1 cellular context compared by ENCODE assay signal in the genomic region with DNA sequence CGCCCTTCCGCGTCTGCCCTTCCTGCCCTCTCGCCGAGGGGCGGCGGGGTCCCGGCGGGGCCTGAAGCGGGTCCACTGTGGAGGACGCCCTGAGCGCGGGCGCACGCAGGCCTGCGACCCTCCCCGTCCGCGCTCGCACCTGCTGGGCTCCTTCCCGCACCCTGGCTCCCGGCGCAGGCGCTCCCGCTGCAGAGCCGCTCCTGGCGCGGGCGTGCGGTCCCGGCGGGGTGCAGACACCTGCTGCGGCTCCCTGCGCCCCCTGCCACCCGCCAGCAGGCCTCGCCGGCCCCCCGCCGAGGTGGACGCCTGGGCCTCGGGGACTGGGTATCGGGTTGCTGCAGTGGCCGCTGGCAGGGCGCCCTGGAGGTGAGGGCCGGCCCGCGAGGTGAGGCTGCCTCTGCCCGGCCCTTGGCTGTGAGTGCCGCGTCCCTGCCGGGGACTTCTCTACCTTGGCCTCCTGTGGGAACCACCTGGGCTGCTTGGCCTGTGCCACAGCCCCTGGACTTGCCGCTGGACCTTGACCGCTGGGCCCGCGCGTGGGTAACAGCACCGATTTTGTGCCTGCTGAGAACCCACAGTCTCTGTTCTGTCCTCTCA.
TF ChIP-seq lines count a peak whose summit lies in the region.

No MANE protein-coding gene starts in this region.

TF ChIP-seq in HepG2, 621 proteins besides CTCF, POLR2A, EP300 and RAD21 (continued from another document and continues in another):
- TF ChIP-seq, protein P1, sequence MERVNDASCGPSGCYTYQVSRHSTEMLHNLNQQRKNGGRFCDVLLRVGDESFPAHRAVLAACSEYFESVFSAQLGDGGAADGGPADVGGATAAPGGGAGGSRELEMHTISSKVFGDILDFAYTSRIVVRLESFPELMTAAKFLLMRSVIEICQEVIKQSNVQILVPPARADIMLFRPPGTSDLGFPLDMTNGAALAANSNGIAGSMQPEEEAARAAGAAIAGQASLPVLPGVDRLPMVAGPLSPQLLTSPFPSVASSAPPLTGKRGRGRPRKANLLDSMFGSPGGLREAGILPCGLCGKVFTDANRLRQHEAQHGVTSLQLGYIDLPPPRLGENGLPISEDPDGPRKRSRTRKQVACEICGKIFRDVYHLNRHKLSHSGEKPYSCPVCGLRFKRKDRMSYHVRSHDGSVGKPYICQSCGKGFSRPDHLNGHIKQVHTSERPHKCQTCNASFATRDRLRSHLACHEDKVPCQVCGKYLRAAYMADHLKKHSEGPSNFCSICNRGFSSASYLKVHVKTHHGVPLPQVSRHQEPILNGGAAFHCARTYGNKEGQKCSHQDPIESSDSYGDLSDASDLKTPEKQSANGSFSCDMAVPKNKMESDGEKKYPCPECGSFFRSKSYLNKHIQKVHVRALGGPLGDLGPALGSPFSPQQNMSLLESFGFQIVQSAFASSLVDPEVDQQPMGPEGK (CRISPR knock-in tag; IDR thresholded peaks at IDR 0.05), result no peak
- TF ChIP-seq ZFY (CRISPR knock-in tag; IDR thresholded peaks at IDR 0.05) (0 out of 2 replicates have a peak, but pooled peaks have one; percentile 52), BRD4 (CRISPR knock-in tag; IDR thresholded peaks at IDR 0.05) (0 out of 2 replicates have a peak, but pooled peaks have one; percentile 6), ZNF766 (CRISPR knock-in tag; IDR thresholded peaks at IDR 0.05; ENCODE audit: borderline replicate concordance) (no peak), ZNF180 (CRISPR knock-in tag; IDR thresholded peaks at IDR 0.05; ENCODE audit: borderline replicate concordance, low read depth) (no peak), ZKSCAN1 (IDR thresholded peaks at IDR 0.05; ENCODE audit: low read length) (no peak), ZNF737 (CRISPR knock-in tag; IDR thresholded peaks at IDR 0.05; ENCODE audit: borderline replicate concordance) (no peak), ZNF724P (CRISPR knock-in tag; IDR thresholded peaks at IDR 0.05; ENCODE audit: borderline replicate concordance) (no peak), ZNF136 (CRISPR knock-in tag; IDR thresholded peaks at IDR 0.05; ENCODE audit: low read depth) (no peak), ZNF543 (CRISPR knock-in tag; IDR thresholded peaks at IDR 0.05) (0 out of 2 replicates have a peak, but pooled peaks have one; percentile 59), ZNF546 (CRISPR knock-in tag; conservative IDR thresholded peaks at IDR 0.05) (no peak; the same call in 1 of the 2 replicates), ARNTL (CRISPR knock-in tag; IDR thresholded peaks at IDR 0.05) (no peak), PITX1 (CRISPR knock-in tag; IDR thresholded peaks at IDR 0.05) (no peak), HNRNPH1 (optimal IDR thresholded peaks at IDR 0.05; ENCODE audit: low read depth, low read length) (no peak), CBX2 (IDR thresholded peaks at IDR 0.05; ENCODE audit: low read depth, low read length) (no peak), CBX2 (CRISPR knock-in tag; IDR thresholded peaks at IDR 0.05; ENCODE audit: low read depth) (no peak), ETV6 (CRISPR knock-in tag; conservative IDR thresholded peaks at IDR 0.05) (no peak), MTA1 (CRISPR knock-in tag; IDR thresholded peaks at IDR 0.05; ENCODE audit: borderline replicate concordance) (peak; percentile 48; the same call in 1 of the 2 replicates), AHR (CRISPR knock-in tag; IDR thresholded peaks at IDR 0.05) (no peak), TRIM24 (CRISPR knock-in tag; IDR thresholded peaks at IDR 0.05) (no peak), HNRNPLL (IDR thresholded peaks at IDR 0.05; ENCODE audit: low read depth, low read length, poor library complexity, severe bottlenecking) (no peak)
- TF ChIP-seq, protein P2, sequence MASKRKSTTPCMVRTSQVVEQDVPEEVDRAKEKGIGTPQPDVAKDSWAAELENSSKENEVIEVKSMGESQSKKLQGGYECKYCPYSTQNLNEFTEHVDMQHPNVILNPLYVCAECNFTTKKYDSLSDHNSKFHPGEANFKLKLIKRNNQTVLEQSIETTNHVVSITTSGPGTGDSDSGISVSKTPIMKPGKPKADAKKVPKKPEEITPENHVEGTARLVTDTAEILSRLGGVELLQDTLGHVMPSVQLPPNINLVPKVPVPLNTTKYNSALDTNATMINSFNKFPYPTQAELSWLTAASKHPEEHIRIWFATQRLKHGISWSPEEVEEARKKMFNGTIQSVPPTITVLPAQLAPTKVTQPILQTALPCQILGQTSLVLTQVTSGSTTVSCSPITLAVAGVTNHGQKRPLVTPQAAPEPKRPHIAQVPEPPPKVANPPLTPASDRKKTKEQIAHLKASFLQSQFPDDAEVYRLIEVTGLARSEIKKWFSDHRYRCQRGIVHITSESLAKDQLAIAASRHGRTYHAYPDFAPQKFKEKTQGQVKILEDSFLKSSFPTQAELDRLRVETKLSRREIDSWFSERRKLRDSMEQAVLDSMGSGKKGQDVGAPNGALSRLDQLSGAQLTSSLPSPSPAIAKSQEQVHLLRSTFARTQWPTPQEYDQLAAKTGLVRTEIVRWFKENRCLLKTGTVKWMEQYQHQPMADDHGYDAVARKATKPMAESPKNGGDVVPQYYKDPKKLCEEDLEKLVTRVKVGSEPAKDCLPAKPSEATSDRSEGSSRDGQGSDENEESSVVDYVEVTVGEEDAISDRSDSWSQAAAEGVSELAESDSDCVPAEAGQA (IDR thresholded peaks at IDR 0.05; ENCODE audit: low read depth), result no peak
- TF ChIP-seq, protein P2 (CRISPR knock-in tag; IDR thresholded peaks at IDR 0.05; ENCODE audit: borderline replicate concordance), result 0 out of 2 replicates have a peak, but pooled peaks have one; percentile 60
- TF ChIP-seq, protein P3, sequence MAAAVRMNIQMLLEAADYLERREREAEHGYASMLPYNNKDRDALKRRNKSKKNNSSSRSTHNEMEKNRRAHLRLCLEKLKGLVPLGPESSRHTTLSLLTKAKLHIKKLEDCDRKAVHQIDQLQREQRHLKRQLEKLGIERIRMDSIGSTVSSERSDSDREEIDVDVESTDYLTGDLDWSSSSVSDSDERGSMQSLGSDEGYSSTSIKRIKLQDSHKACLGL (CRISPR knock-in tag; IDR thresholded peaks at IDR 0.05), result peak; percentile 11; the same call in 1 of the 2 replicates
- TF ChIP-seq, protein P4, sequence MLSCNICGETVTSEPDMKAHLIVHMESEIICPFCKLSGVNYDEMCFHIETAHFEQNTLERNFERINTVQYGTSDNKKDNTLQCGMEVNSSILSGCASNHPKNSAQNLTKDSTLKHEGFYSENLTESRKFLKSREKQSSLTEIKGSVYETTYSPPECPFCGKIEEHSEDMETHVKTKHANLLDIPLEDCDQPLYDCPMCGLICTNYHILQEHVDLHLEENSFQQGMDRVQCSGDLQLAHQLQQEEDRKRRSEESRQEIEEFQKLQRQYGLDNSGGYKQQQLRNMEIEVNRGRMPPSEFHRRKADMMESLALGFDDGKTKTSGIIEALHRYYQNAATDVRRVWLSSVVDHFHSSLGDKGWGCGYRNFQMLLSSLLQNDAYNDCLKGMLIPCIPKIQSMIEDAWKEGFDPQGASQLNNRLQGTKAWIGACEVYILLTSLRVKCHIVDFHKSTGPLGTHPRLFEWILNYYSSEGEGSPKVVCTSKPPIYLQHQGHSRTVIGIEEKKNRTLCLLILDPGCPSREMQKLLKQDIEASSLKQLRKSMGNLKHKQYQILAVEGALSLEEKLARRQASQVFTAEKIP (CRISPR knock-in tag; IDR thresholded peaks at IDR 0.05; ENCODE audit: borderline replicate concordance), result no peak
- TF ChIP-seq, protein P5, sequence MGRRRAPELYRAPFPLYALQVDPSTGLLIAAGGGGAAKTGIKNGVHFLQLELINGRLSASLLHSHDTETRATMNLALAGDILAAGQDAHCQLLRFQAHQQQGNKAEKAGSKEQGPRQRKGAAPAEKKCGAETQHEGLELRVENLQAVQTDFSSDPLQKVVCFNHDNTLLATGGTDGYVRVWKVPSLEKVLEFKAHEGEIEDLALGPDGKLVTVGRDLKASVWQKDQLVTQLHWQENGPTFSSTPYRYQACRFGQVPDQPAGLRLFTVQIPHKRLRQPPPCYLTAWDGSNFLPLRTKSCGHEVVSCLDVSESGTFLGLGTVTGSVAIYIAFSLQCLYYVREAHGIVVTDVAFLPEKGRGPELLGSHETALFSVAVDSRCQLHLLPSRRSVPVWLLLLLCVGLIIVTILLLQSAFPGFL (CRISPR knock-in tag; IDR thresholded peaks at IDR 0.05), result no peak
- TF ChIP-seq, protein P6, sequence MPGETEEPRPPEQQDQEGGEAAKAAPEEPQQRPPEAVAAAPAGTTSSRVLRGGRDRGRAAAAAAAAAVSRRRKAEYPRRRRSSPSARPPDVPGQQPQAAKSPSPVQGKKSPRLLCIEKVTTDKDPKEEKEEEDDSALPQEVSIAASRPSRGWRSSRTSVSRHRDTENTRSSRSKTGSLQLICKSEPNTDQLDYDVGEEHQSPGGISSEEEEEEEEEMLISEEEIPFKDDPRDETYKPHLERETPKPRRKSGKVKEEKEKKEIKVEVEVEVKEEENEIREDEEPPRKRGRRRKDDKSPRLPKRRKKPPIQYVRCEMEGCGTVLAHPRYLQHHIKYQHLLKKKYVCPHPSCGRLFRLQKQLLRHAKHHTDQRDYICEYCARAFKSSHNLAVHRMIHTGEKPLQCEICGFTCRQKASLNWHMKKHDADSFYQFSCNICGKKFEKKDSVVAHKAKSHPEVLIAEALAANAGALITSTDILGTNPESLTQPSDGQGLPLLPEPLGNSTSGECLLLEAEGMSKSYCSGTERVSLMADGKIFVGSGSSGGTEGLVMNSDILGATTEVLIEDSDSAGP (CRISPR knock-in tag; IDR thresholded peaks at IDR 0.05; ENCODE audit: borderline replicate concordance), result peak; percentile 55; the same call in 1 of the 2 replicates
- TF ChIP-seq, protein P7, sequence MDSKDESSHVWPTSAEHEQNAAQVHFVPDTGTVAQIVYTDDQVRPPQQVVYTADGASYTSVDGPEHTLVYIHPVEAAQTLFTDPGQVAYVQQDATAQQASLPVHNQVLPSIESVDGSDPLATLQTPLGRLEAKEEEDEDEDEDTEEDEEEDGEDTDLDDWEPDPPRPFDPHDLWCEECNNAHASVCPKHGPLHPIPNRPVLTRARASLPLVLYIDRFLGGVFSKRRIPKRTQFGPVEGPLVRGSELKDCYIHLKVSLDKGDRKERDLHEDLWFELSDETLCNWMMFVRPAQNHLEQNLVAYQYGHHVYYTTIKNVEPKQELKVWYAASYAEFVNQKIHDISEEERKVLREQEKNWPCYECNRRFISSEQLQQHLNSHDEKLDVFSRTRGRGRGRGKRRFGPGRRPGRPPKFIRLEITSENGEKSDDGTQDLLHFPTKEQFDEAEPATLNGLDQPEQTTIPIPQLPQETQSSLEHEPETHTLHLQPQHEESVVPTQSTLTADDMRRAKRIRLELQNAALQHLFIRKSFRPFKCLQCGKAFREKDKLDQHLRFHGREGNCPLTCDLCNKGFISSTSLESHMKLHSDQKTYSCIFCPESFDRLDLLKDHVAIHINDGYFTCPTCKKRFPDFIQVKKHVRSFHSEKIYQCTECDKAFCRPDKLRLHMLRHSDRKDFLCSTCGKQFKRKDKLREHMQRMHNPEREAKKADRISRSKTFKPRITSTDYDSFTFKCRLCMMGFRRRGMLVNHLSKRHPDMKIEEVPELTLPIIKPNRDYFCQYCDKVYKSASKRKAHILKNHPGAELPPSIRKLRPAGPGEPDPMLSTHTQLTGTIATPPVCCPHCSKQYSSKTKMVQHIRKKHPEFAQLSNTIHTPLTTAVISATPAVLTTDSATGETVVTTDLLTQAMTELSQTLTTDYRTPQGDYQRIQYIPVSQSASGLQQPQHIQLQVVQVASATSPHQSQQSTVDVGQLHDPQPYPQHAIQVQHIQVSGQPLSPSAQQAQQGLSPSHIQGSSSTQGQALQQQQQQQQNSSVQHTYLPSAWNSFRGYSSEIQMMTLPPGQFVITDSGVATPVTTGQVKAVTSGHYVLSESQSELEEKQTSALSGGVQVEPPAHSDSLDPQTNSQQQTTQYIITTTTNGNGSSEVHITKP (CRISPR knock-in tag; IDR thresholded peaks at IDR 0.05; ENCODE audit: low read depth), result no peak
- TF ChIP-seq, protein P8, sequence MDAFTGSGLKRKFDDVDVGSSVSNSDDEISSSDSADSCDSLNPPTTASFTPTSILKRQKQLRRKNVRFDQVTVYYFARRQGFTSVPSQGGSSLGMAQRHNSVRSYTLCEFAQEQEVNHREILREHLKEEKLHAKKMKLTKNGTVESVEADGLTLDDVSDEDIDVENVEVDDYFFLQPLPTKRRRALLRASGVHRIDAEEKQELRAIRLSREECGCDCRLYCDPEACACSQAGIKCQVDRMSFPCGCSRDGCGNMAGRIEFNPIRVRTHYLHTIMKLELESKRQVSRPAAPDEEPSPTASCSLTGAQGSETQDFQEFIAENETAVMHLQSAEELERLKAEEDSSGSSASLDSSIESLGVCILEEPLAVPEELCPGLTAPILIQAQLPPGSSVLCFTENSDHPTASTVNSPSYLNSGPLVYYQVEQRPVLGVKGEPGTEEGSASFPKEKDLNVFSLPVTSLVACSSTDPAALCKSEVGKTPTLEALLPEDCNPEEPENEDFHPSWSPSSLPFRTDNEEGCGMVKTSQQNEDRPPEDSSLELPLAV (CRISPR knock-in tag; conservative IDR thresholded peaks at IDR 0.05; ENCODE audit: low read depth), result no peak
- TF ChIP-seq, protein P9, sequence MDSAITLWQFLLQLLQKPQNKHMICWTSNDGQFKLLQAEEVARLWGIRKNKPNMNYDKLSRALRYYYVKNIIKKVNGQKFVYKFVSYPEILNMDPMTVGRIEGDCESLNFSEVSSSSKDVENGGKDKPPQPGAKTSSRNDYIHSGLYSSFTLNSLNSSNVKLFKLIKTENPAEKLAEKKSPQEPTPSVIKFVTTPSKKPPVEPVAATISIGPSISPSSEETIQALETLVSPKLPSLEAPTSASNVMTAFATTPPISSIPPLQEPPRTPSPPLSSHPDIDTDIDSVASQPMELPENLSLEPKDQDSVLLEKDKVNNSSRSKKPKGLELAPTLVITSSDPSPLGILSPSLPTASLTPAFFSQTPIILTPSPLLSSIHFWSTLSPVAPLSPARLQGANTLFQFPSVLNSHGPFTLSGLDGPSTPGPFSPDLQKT (CRISPR knock-in tag; IDR thresholded peaks at IDR 0.05; ENCODE audit: borderline replicate concordance), result no peak
- TF ChIP-seq, protein P10, sequence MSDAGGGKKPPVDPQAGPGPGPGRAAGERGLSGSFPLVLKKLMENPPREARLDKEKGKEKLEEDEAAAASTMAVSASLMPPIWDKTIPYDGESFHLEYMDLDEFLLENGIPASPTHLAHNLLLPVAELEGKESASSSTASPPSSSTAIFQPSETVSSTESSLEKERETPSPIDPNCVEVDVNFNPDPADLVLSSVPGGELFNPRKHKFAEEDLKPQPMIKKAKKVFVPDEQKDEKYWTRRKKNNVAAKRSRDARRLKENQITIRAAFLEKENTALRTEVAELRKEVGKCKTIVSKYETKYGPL (CRISPR knock-in tag; IDR thresholded peaks at IDR 0.05), result no peak
